Comparison of ENCODE assay signal across 21 cellular contexts in genomic region chr4:153954654-153955053, GRCh38.
"Had no signal": no experiment of that assay in that cellular context is flagged by ENCODE, and none has a peak within 500 bp of the region (broad histone marks: within the 10 kb centered on the region; RNA-seq: fewer than 3 reads in every experiment).

No MANE protein-coding gene starts in this region.

- DNase-seq: Karpas-422, KG1, MG63, NCI-H1092 treated with DMSO at 0.1 percent for 48 hours, NCI-H1436, NCI-H187, NCI-H2029, NCI-H2081 treated with DMSO at 0.1 percent for 48 hours, NCI-H2171, NCI-H226, NCI-H446, NCI-H510A, NCI-H524 treated with DMSO at 0.1 percent for 48 hours, NCI-H69, NCI-H774, PC-3, SHP77 treated with DMSO at 0.1 percent for 48 hours, SJCRH30 had no signal

- H3K36me3 ChIP-seq: MG63, SJCRH30 had no signal

- ATAC-seq: Panc1, PC-3, SK-N-SH treated with all-trans-retinoic acid at 6 μM for 48 hours had no signal

- H3K9me3 ChIP-seq: MG63, SJCRH30 had no signal

- H3K4me1 ChIP-seq: SJCRH30 had no signal

- H3K27me3 ChIP-seq: MG63, SJCRH30 had no signal

- H3K4me3 ChIP-seq: MG63, SJCRH30 had no signal

- H3K27ac ChIP-seq: RWPE1, SJCRH30 had no signal
